1 cellular context compared by ENCODE assay signal in the genomic region with DNA sequence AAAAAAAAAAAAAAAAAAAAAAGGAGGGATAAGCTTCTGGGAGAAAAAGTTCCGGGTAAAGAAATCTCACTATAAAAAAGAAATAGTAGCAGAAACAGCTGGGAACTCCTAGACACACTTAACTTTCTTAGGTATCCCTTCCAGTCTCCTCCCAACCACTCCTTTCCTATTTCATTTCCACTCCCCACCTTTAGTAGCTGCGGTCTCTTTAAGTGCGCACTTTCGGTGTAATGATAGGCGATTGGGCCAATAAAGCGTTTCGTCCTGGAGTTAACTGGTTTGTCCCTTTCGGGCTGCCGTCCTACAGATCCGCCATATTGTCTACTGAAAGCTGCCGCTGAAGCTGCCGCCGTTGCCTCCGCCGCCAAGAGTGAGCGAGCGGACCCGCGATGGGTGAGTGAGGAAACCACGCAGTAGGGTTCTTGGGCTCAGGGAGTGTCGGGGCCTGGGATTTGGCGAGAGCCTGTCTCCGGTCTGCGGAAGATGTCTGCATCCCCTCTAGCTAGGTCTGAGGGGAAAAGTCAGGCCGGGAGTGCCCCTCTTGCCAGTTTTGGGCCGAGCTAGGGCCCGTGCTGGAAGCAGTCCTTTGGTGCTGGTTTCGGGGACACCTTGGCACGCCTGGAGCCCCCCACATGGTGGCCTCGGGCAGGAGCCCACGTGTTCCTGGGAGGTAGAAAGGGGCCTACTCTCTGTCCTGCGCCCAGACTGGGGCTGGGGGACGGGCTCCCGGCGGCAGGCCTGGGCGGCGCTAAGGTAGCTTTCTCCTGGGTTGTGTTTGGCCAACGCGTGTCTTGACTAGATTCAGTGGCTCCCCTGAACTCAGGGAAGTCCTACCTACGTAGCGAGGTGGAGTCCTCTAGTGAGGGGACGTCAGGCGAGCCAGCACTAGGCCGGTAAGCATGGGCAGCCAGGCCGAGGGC.
TF ChIP-seq lines count a peak whose summit lies in the region.

A gene (plus strand): TSS at position 315 of the 920 bp plus-strand sequence. CDS start 75 bp downstream, at position 390.

TF ChIP-seq in K562, 482 proteins besides CTCF, POLR2A, EP300 and RAD21 (continued from another document and continues in another):
- TF ChIP-seq, protein P1, sequence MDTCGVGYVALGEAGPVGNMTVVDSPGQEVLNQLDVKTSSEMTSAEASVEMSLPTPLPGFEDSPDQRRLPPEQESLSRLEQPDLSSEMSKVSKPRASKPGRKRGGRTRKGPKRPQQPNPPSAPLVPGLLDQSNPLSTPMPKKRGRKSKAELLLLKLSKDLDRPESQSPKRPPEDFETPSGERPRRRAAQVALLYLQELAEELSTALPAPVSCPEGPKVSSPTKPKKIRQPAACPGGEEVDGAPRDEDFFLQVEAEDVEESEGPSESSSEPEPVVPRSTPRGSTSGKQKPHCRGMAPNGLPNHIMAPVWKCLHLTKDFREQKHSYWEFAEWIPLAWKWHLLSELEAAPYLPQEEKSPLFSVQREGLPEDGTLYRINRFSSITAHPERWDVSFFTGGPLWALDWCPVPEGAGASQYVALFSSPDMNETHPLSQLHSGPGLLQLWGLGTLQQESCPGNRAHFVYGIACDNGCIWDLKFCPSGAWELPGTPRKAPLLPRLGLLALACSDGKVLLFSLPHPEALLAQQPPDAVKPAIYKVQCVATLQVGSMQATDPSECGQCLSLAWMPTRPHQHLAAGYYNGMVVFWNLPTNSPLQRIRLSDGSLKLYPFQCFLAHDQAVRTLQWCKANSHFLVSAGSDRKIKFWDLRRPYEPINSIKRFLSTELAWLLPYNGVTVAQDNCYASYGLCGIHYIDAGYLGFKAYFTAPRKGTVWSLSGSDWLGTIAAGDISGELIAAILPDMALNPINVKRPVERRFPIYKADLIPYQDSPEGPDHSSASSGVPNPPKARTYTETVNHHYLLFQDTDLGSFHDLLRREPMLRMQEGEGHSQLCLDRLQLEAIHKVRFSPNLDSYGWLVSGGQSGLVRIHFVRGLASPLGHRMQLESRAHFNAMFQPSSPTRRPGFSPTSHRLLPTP (IDR thresholded peaks at IDR 0.05; ENCODE audit: borderline replicate concordance, extremely low read depth, insufficient read length) = no peak
- TF ChIP-seq KLF1 (tag; IDR thresholded peaks at IDR 0.05) = no peak
- TF ChIP-seq CREB1 (IDR thresholded peaks at IDR 0.05) = no peak
- peak; percentile 44; the same call in 1 of the 2 replicates for TF ChIP-seq CREB1 (CRISPR knock-in tag; IDR thresholded peaks at IDR 0.05)
- TF ChIP-seq, protein P2, sequence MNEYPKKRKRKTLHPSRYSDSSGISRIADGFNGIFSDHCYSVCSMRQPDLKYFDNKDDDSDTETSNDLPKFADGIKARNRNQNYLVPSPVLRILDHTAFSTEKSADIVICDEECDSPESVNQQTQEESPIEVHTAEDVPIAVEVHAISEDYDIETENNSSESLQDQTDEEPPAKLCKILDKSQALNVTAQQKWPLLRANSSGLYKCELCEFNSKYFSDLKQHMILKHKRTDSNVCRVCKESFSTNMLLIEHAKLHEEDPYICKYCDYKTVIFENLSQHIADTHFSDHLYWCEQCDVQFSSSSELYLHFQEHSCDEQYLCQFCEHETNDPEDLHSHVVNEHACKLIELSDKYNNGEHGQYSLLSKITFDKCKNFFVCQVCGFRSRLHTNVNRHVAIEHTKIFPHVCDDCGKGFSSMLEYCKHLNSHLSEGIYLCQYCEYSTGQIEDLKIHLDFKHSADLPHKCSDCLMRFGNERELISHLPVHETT (CRISPR knock-in tag; conservative IDR thresholded peaks at IDR 0.05 in 1 of 2, IDR thresholded peaks at IDR 0.05 in 1 of 2) = no peak
- TF ChIP-seq BRCA1 (IDR thresholded peaks at IDR 0.05) = no peak
- TF ChIP-seq BRCA1 (CRISPR knock-in tag; IDR thresholded peaks at IDR 0.05) = no peak
- 0 out of 2 replicates have a peak, but pooled peaks have one; percentile 71 for TF ChIP-seq SRSF3 (IDR thresholded peaks at IDR 0.05; ENCODE audit: insufficient read depth, low read length)
- TF ChIP-seq ZNF133 (CRISPR knock-in tag; IDR thresholded peaks at IDR 0.05) = no peak
- TF ChIP-seq HNRNPH1 (optimal IDR thresholded peaks at IDR 0.05; ENCODE audit: low read depth, low read length) = no peak
- no peak; the same call in 1 of the 2 replicates for TF ChIP-seq POLR2AphosphoS2 (IDR thresholded peaks at IDR 0.05; ENCODE audit: low read length)
- peak; percentile 91 for TF ChIP-seq TOE1 (IDR thresholded peaks at IDR 0.05; ENCODE audit: borderline replicate concordance)
- TF ChIP-seq TOE1 (CRISPR knock-in tag; IDR thresholded peaks at IDR 0.05; ENCODE audit: borderline replicate concordance, low read depth) = no peak
- TF ChIP-seq ZNF282 (CRISPR knock-in tag; IDR thresholded peaks at IDR 0.05) = no peak
- TF ChIP-seq RCOR1 (IDR thresholded peaks at IDR 0.05; ENCODE audit: borderline replicate concordance in 1 of 2, low read depth in 2 of 2, low read length in 2 of 2) = peak in 1 of 2 experiments; percentile 55; a peak in 1 of 4 replicates
- TF ChIP-seq COPS2 (conservative IDR thresholded peaks at IDR 0.05) = no peak
- TF ChIP-seq ZNF263 (CRISPR knock-in tag; IDR thresholded peaks at IDR 0.05; ENCODE audit: borderline replicate concordance) = 0 out of 2 replicates have a peak, but pooled peaks have one; percentile 13
- TF ChIP-seq, protein P3, sequence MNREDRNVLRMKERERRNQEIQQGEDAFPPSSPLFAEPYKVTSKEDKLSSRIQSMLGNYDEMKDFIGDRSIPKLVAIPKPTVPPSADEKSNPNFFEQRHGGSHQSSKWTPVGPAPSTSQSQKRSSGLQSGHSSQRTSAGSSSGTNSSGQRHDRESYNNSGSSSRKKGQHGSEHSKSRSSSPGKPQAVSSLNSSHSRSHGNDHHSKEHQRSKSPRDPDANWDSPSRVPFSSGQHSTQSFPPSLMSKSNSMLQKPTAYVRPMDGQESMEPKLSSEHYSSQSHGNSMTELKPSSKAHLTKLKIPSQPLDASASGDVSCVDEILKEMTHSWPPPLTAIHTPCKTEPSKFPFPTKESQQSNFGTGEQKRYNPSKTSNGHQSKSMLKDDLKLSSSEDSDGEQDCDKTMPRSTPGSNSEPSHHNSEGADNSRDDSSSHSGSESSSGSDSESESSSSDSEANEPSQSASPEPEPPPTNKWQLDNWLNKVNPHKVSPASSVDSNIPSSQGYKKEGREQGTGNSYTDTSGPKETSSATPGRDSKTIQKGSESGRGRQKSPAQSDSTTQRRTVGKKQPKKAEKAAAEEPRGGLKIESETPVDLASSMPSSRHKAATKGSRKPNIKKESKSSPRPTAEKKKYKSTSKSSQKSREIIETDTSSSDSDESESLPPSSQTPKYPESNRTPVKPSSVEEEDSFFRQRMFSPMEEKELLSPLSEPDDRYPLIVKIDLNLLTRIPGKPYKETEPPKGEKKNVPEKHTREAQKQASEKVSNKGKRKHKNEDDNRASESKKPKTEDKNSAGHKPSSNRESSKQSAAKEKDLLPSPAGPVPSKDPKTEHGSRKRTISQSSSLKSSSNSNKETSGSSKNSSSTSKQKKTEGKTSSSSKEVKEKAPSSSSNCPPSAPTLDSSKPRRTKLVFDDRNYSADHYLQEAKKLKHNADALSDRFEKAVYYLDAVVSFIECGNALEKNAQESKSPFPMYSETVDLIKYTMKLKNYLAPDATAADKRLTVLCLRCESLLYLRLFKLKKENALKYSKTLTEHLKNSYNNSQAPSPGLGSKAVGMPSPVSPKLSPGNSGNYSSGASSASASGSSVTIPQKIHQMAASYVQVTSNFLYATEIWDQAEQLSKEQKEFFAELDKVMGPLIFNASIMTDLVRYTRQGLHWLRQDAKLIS (CRISPR knock-in tag; IDR thresholded peaks at IDR 0.05) = no peak; the same call in 1 of the 2 replicates
- TF ChIP-seq HNRNPK (IDR thresholded peaks at IDR 0.05; ENCODE audit: low read depth, low read length, poor library complexity, severe bottlenecking) = no peak
- TF ChIP-seq, protein P4, sequence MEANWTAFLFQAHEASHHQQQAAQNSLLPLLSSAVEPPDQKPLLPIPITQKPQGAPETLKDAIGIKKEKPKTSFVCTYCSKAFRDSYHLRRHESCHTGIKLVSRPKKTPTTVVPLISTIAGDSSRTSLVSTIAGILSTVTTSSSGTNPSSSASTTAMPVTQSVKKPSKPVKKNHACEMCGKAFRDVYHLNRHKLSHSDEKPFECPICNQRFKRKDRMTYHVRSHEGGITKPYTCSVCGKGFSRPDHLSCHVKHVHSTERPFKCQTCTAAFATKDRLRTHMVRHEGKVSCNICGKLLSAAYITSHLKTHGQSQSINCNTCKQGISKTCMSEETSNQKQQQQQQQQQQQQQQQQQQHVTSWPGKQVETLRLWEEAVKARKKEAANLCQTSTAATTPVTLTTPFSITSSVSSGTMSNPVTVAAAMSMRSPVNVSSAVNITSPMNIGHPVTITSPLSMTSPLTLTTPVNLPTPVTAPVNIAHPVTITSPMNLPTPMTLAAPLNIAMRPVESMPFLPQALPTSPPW (CRISPR knock-in tag; IDR thresholded peaks at IDR 0.05) = peak; percentile 45; the same call in 1 of the 2 replicates
- peak in 1 of 2 experiments; percentile 85; a peak in 1 of 4 replicates for TF ChIP-seq MCM7 (IDR thresholded peaks at IDR 0.05)
- TF ChIP-seq, protein P5, sequence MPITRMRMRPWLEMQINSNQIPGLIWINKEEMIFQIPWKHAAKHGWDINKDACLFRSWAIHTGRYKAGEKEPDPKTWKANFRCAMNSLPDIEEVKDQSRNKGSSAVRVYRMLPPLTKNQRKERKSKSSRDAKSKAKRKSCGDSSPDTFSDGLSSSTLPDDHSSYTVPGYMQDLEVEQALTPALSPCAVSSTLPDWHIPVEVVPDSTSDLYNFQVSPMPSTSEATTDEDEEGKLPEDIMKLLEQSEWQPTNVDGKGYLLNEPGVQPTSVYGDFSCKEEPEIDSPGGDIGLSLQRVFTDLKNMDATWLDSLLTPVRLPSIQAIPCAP (CRISPR knock-in tag; IDR thresholded peaks at IDR 0.05; ENCODE audit: borderline replicate concordance) = no peak
- no peak for TF ChIP-seq PYGO2 (tag; IDR thresholded peaks at IDR 0.05)
- no peak for TF ChIP-seq RFX1 (IDR thresholded peaks at IDR 0.05)
- 0 out of 2 replicates have a peak, but pooled peaks have one; percentile 53 for TF ChIP-seq ZNF165 (CRISPR knock-in tag; IDR thresholded peaks at IDR 0.05; ENCODE audit: borderline replicate concordance)
- TF ChIP-seq DNMT1 (IDR thresholded peaks at IDR 0.05) = no peak
- no peak for TF ChIP-seq BMI1 (IDR thresholded peaks at IDR 0.05; ENCODE audit: low read length)
- peak; percentile 85; the same call in 1 of the 2 replicates for TF ChIP-seq TARDBP (IDR thresholded peaks at IDR 0.05)
- no peak for TF ChIP-seq TAF9B (IDR thresholded peaks at IDR 0.05; ENCODE audit: partially characterized antibody)
- TF ChIP-seq ETS2 (tag; IDR thresholded peaks at IDR 0.05; ENCODE audit: borderline replicate concordance, poor library complexity, severe bottlenecking) = no peak
- TF ChIP-seq MXI1 (IDR thresholded peaks at IDR 0.05; ENCODE audit: low read depth, low read length) = no peak
- no peak for TF ChIP-seq TCFL5 (CRISPR knock-in tag; conservative IDR thresholded peaks at IDR 0.05)
- TF ChIP-seq FOXK1 (CRISPR knock-in tag; IDR thresholded peaks at IDR 0.05; ENCODE audit: borderline replicate concordance) = peak; percentile 97
- TF ChIP-seq MEF2D (tag; conservative IDR thresholded peaks at IDR 0.05; ENCODE audit: low read depth) = no peak
- TF ChIP-seq NFE2L1 (tag; IDR thresholded peaks at IDR 0.05; ENCODE audit: borderline replicate concordance, low read depth) = no peak
- TF ChIP-seq GABPB1 (CRISPR knock-in tag; IDR thresholded peaks at IDR 0.05) = peak; percentile 60
- TF ChIP-seq TCF3 (CRISPR knock-in tag; IDR thresholded peaks at IDR 0.05) = peak; percentile 18; the same call in 1 of the 2 replicates
- TF ChIP-seq, protein P6, sequence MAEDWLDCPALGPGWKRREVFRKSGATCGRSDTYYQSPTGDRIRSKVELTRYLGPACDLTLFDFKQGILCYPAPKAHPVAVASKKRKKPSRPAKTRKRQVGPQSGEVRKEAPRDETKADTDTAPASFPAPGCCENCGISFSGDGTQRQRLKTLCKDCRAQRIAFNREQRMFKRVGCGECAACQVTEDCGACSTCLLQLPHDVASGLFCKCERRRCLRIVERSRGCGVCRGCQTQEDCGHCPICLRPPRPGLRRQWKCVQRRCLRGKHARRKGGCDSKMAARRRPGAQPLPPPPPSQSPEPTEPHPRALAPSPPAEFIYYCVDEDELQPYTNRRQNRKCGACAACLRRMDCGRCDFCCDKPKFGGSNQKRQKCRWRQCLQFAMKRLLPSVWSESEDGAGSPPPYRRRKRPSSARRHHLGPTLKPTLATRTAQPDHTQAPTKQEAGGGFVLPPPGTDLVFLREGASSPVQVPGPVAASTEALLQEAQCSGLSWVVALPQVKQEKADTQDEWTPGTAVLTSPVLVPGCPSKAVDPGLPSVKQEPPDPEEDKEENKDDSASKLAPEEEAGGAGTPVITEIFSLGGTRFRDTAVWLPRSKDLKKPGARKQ (CRISPR knock-in tag; IDR thresholded peaks at IDR 0.05) = no peak
- no peak for TF ChIP-seq XRCC4 (IDR thresholded peaks at IDR 0.05; ENCODE audit: extremely low read depth, insufficient read depth, insufficient read length)
- peak; percentile 31; the same call in 1 of the 2 replicates for TF ChIP-seq TRIM28 (IDR thresholded peaks at IDR 0.05)
- TF ChIP-seq, protein P7, sequence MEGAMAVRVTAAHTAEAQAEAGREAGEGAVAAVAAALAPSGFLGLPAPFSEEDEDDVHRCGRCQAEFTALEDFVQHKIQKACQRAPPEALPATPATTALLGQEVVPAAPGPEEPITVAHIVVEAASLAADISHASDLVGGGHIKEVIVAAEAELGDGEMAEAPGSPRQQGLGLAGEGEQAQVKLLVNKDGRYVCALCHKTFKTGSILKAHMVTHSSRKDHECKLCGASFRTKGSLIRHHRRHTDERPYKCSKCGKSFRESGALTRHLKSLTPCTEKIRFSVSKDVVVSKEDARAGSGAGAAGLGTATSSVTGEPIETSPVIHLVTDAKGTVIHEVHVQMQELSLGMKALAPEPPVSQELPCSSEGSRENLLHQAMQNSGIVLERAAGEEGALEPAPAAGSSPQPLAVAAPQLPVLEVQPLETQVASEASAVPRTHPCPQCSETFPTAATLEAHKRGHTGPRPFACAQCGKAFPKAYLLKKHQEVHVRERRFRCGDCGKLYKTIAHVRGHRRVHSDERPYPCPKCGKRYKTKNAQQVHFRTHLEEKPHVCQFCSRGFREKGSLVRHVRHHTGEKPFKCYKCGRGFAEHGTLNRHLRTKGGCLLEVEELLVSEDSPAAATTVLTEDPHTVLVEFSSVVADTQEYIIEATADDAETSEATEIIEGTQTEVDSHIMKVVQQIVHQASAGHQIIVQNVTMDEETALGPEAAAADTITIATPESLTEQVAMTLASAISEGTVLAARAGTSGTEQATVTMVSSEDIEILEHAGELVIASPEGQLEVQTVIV (CRISPR knock-in tag; IDR thresholded peaks at IDR 0.05; ENCODE audit: borderline replicate concordance) = no peak
- 0 out of 2 replicates have a peak, but pooled peaks have one; percentile 44 for TF ChIP-seq CBX1 (IDR thresholded peaks at IDR 0.05; ENCODE audit: low read depth)
- peak; percentile 70 for TF ChIP-seq CEBPB (tag; IDR thresholded peaks at IDR 0.05)
- peak; percentile 38; the same call in 1 of the 2 replicates for TF ChIP-seq TAF7 (tag; IDR thresholded peaks at IDR 0.05)
- TF ChIP-seq, protein P8, sequence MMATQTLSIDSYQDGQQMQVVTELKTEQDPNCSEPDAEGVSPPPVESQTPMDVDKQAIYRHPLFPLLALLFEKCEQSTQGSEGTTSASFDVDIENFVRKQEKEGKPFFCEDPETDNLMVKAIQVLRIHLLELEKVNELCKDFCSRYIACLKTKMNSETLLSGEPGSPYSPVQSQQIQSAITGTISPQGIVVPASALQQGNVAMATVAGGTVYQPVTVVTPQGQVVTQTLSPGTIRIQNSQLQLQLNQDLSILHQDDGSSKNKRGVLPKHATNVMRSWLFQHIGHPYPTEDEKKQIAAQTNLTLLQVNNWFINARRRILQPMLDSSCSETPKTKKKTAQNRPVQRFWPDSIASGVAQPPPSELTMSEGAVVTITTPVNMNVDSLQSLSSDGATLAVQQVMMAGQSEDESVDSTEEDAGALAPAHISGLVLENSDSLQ (IDR thresholded peaks at IDR 0.05) = peak; percentile 36; the same call in 1 of the 2 replicates
- peak; percentile 68 for TF ChIP-seq SIN3B (IDR thresholded peaks at IDR 0.05; ENCODE audit: low read depth)
- no peak for TF ChIP-seq NELFE (IDR thresholded peaks at IDR 0.05; ENCODE audit: insufficient read depth, insufficient read length)
- no peak for TF ChIP-seq ZFPM2 (CRISPR knock-in tag; IDR thresholded peaks at IDR 0.05)
